Comparison of ENCODE assay signal across 9 cellular contexts in the genomic region with DNA sequence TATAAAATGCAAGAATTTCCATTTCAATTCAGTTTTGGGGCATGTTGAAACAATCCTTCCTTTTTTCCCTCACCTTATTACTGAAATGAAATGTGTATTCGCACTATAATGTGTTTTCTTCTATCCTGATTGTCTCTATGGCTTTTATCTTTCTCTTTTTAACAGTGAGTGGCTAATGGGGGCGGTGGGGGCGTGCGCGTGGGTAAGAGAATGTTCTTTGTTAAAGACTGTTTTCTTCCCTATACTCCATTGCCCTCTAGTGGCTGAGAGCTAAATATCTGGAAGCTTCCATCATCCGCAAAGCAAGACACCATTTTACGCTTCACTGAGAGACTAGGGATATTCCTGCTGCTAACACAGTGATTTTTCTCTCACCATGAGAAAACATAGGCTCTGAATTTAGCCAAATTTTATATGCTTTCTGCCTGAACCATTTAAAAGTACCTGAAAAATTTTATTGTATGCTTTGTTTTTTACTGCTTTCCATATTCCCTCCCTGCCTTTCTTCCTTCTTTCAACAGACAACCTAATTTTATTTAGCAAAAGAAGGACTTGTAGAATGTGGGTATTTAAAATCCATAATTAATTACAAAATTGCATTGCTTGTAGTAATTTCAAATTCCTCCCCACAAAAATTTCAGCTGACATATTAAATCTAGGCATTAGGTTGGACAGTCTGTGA.
DNase-seq lines count a peak whose midpoint lies in the region; ATAC-seq and TF ChIP-seq lines count a peak whose summit lies in the region.
"Had no signal": no experiment of that assay in that cellular context is flagged by ENCODE, and none has a peak within 500 bp of the region (broad histone marks: within the 10 kb centered on the region; RNA-seq: fewer than 3 reads in every experiment).

No MANE protein-coding gene starts in this region.

- no peak overlapping the region for H2BK120ac ChIP-seq in IMR-90 (ENCODE audit: low read depth, low read length)

- intact Hi-C loops in IMR-90 (cut with micrococcal nuclease), result loop anchor here (1.0 to 10.0 kb wide), 5 partner anchors 762 to 1810 kb away; a partner anchor contains a TSS
- intact Hi-C loops in OCI-LY7 (cut with micrococcal nuclease; ENCODE audit: unreplicated experiment), result loop anchor here (5.0 kb wide), 1 partner anchor 762 kb away; no protein-coding TSS in a partner anchor
- intact Hi-C loops in sciatic nerve (cut with DNase I), result loop anchor here (5.0 kb wide), 1 partner anchor 757 kb away; a partner anchor contains a TSS

- no peaks in the 10 kb centered on the region for H4K20me1 ChIP-seq in IMR-90 (ENCODE audit: insufficient read depth, low read length)
- H4K20me1 ChIP-seq in OCI-LY7 (ENCODE audit: insufficient read depth, low read length), result no peaks in the 10 kb centered on the region

- H3K9me2 ChIP-seq in OCI-LY7 (ENCODE audit: insufficient read depth, low read length), result no peaks in the 10 kb centered on the region

- in situ Hi-C loops in IMR-90 (cut with MboI; ENCODE audit: low sequenced_read_pairs), result loop anchor here (25.0 kb wide), 2 partner anchors 658 to 1492 kb away; no protein-coding TSS in a partner anchor

- H3K4ac ChIP-seq in IMR-90 (ENCODE audit: low read depth, low read length), result no peak overlapping the region

- dilution Hi-C loops in IMR-90 (cut with HindIII; ENCODE audit: low sequenced_read_pairs, unreplicated experiment), result no loop called here

- H3K4me3 ChIP-seq in IMR-90 (ENCODE audit: insufficient read depth, low read depth, low read length) (no peak overlapping the region; the same call in 1 of the 2 replicates), OCI-LY7 (ENCODE audit: low read depth, low read length, poor library complexity, severe bottlenecking) (no peak overlapping the region)

- no peak overlapping the region for H3K27ac ChIP-seq in IMR-90 (ENCODE audit: insufficient read depth, low read length)
- H3K27ac ChIP-seq in OCI-LY7 (ENCODE audit: low read depth, low read length, poor library complexity, severe bottlenecking), result no peak overlapping the region
- H3K27ac ChIP-seq: epithelial cell of prostate had no signal

- BruUV-seq in IMR-90 (replicated peaks; lab: Mats Ljungman, UMichigan) (no TSS peak), OCI-LY7 (replicated peaks; lab: Mats Ljungman, UMichigan) (no TSS peak)

- H3K9me1 ChIP-seq in IMR-90 (ENCODE audit: insufficient read depth, low read length), result no peaks in the 10 kb centered on the region

- H3K4me2 ChIP-seq in IMR-90 (ENCODE audit: low read depth, low read length), result peak overlapping the region; percentile 81
- no peak overlapping the region for H3K4me2 ChIP-seq in OCI-LY7 (ENCODE audit: low read length)

- H3K56ac ChIP-seq in IMR-90 (ENCODE audit: extremely low read depth, insufficient read depth, low read length), result 0 out of 2 replicates have a peak overlapping the region, but pooled peaks have one; percentile 35

- TF ChIP-seq POLR2A in IMR-90 (IDR thresholded peaks at IDR 0.05; ENCODE audit: low read depth, low read length), result no peak

- 0 out of 4 replicates have a peak overlapping the region, but pooled peaks of 1 of the 2 experiments have one; percentile 47 for H4K8ac ChIP-seq in IMR-90 (ENCODE audit: low read depth in 2 of 2, low read length in 2 of 2)

- peak; percentile 81 for TF ChIP-seq RAD21 in IMR-90 (IDR thresholded peaks at IDR 0.05; ENCODE audit: low read length)

- no peak overlapping the region; the same call in 1 of the 2 replicates for H4K5ac ChIP-seq in IMR-90 (ENCODE audit: low read depth, low read length)

- no peak overlapping the region for H2BK5ac ChIP-seq in IMR-90 (ENCODE audit: low read depth, low read length, poor library complexity, severe bottlenecking)

- DNase-seq in GM03348 (ENCODE audit: low spot score) (peak; percentile 65), IMR-90 (peak; percentile 64), OCI-LY7 (ENCODE audit: low spot score) (peak; percentile 49), astrocyte of the hippocampus (ENCODE audit: low read depth, low spot score) (peak; percentile 82), hippocampal formation (lab: John Stamatoyannopoulos, UW) (peak; percentile 36 to 90), sciatic nerve (ENCODE audit: low spot score) (peak; percentile 69), mesenteric fat pad (ENCODE audit: low spot score) (no peak)

- H3K79me1 ChIP-seq in IMR-90 (ENCODE audit: low read depth in 1 of 2, low read length in 2 of 2), result no peaks in the 10 kb centered on the region

- H3K4me1 ChIP-seq in IMR-90 (ENCODE audit: control insufficient read depth, insufficient read depth, low read length) (no peaks in the 10 kb centered on the region), OCI-LY7 (ENCODE audit: insufficient read depth, low read length, poor library complexity, severe bottlenecking) (no peaks in the 10 kb centered on the region)

- 0 out of 2 replicates have a peak overlapping the region, but pooled peaks have one; percentile 13 for H3K9ac ChIP-seq in IMR-90 (ENCODE audit: low read depth, low read length)

- no peak overlapping the region for H2BK15ac ChIP-seq in IMR-90 (ENCODE audit: low read depth, low read length)

- no peak overlapping the region for H2AK9ac ChIP-seq in IMR-90 (replicated peaks; ENCODE audit: low read depth, low read length, poor library complexity)

- WGBS in IMR-90 (ENCODE audit: extremely low coverage in 2 of 2, insufficient read length in 1 of 2), 2 experiments, result no CpG with 5 or more reads among the region's 7 CpGs

- H3K9me3 ChIP-seq in IMR-90 (ENCODE audit: control insufficient read depth, insufficient read depth, low read length) (no peaks in the 10 kb centered on the region), OCI-LY7 (ENCODE audit: low read length) (no peaks in the 10 kb centered on the region)

- no peak overlapping the region for H2BK20ac ChIP-seq in IMR-90 (ENCODE audit: low read depth, low read length)

- H3K14ac ChIP-seq in IMR-90 (replicated peaks; ENCODE audit: low read depth, low read length), result no peak overlapping the region

- no peaks in the 10 kb centered on the region for H3K79me2 ChIP-seq in OCI-LY7 (ENCODE audit: insufficient read depth, low read depth, low read length)

- TF ChIP-seq CTCF in IMR-90 (conservative IDR thresholded peaks at IDR 0.05; ENCODE audit: low read depth, low read length), result peak; percentile 78
- peak; percentile 87 for TF ChIP-seq CTCF in OCI-LY7 (conservative IDR thresholded peaks at IDR 0.05; ENCODE audit: low read length)

- POLR2A ChIA-PET in IMR-90 (lab: Charles Lee; ENCODE audit: unreplicated experiment) (no interaction called here), OCI-LY7 (lab: Charles Lee) (no interaction called here)

- H3K27me3 ChIP-seq in IMR-90 (ENCODE audit: control insufficient read depth, insufficient read depth, low read length), result no peaks in the 10 kb centered on the region; the same call in 1 of the 2 replicates

- no peak overlapping the region for H2AK5ac ChIP-seq in IMR-90 (ENCODE audit: low read depth, low read length)

- no peak overlapping the region for H3K18ac ChIP-seq in IMR-90 (ENCODE audit: low read depth, low read length)

- no peaks in the 10 kb centered on the region for H3K36me3 ChIP-seq in IMR-90 (ENCODE audit: control insufficient read depth, insufficient read depth, low read length)
- H3K36me3 ChIP-seq in OCI-LY7 (ENCODE audit: insufficient read depth, low read length), result no peaks in the 10 kb centered on the region

- H3K23ac ChIP-seq in IMR-90 (ENCODE audit: low read depth, low read length), result no peak overlapping the region

- ATAC-seq in GM21619 (IDR thresholded peaks at IDR 0.05; ENCODE audit: unreplicated experiment), result peak; percentile 88
- peak; percentile 95 for ATAC-seq in IMR-90 (ENCODE audit: low read depth)
- ATAC-seq in sciatic nerve, result peak; percentile 87

- H2AFZ ChIP-seq in IMR-90 (replicated peaks; ENCODE audit: low read length, poor library complexity), result peak overlapping the region; percentile 83
- H2AFZ ChIP-seq in OCI-LY7 (ENCODE audit: low read length), result no peak overlapping the region

- H4K91ac ChIP-seq in IMR-90 (ENCODE audit: insufficient read depth, low read depth, low read length), result no peak overlapping the region

- CTCF ChIA-PET in IMR-90 (lab: Yijun Ruan, JAX) (interaction anchor here (0.8 to 1.0 kb wide), 5 partner anchors 10 to 760 kb away, joined by 3 to 6 read pairs (median 3); no protein-coding TSS in a partner anchor), OCI-LY7 (lab: Charles Lee; ENCODE audit: unreplicated experiment) (no interaction called here)

TF ChIP-seq in IMR-90, 13 proteins besides CTCF, POLR2A, EP300 and RAD21:
- TF ChIP-seq BHLHE40 (IDR thresholded peaks at IDR 0.05; ENCODE audit: low read depth, low read length) (no peak), SMC3 (IDR thresholded peaks at IDR 0.05; ENCODE audit: low read depth, low read length) (peak; percentile 55)
